In the genomic region with DNA sequence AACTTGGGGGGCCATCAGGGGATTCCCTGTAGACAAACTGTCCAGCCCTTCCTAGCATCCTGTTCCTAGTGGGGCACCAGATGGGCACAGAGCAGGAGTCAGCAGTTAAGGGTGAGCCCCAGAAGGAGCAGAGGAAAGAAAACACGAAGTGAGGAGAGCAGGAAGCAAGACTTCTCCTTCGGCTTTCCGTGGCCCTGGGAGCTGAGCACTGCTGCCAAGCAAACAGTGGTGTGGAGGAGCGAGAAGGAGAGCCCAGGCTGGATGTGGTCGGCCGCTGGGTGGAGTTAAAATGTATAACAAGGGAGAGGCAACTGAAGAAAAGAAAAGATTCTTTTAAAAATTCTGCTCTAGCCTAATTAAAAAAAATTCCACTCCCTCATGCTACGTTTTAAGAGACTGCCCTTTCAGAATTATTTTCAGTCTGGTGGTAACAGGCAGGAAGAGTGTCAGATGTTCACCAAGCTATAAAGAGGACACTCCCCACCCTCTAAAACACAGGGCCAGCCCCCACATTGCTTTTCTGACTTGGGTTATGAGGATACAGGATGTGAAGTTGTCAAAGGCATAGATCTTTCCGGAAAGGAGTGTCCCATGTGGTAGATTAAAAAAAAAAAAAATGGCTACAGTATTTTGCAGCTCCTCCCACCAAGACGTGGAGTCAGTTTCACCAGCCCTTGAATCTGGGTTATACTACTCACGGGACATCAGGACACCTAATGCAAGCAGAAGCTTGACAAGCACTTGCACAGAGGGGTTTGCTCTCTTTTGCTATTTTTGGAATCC, we compare ENCODE assay signal across 11 cellular contexts.
DNase-seq lines count a peak whose midpoint lies in the region; ATAC-seq and TF ChIP-seq lines count a peak whose summit lies in the region.
"Had no signal": no experiment of that assay in that cellular context is flagged by ENCODE, and none has a peak within 500 bp of the region (broad histone marks: within the 10 kb centered on the region; RNA-seq: fewer than 3 reads in every experiment).

No MANE protein-coding gene starts in this region.

- H3K9me3 Mint-ChIP-seq in activated naive CD4-positive, alpha-beta T cell treated with anti-CD3 and anti-CD28 coated beads, Interleukin-2, amount 50 U/mL, for 24 hours, result no peaks in the 10 kb centered on the region
- H3K9me3 Mint-ChIP-seq in central memory CD8-positive, alpha-beta T cell, result peaks cover 22% of the 10 kb centered on the region

- no peaks in the 10 kb centered on the region for H3K27me3 Mint-ChIP-seq in activated naive CD4-positive, alpha-beta T cell treated with anti-CD3 and anti-CD28 coated beads, Interleukin-2, amount 50 U/mL, for 24 hours
- no peaks in the 10 kb centered on the region for H3K27me3 Mint-ChIP-seq in central memory CD8-positive, alpha-beta T cell

- H3K4me3 ChIP-seq in lower lobe of right lung (no peak overlapping the region), upper lobe of left lung (no peak overlapping the region), OCI-LY7 (ENCODE audit: low read depth, low read length, poor library complexity, severe bottlenecking) (no peak overlapping the region)

- no peaks in the 10 kb centered on the region for H3K9me2 ChIP-seq in OCI-LY7 (ENCODE audit: insufficient read depth, low read length)

- 14 to 30% methylated on average over 10 of the region's 10 CpGs for WGBS in upper lobe of left lung, 2 donors

- H3K4me1 ChIP-seq in lower lobe of right lung (peaks cover 24% of the 10 kb centered on the region), upper lobe of left lung (peaks cover 8 to 24% (median 13%) of the 10 kb centered on the region in 4 donors), OCI-LY7 (ENCODE audit: insufficient read depth, low read length, poor library complexity, severe bottlenecking) (no peaks in the 10 kb centered on the region)

- CTCF ChIA-PET in OCI-LY7 (lab: Charles Lee; ENCODE audit: unreplicated experiment), result no interaction called here

- intact Hi-C loops in lower lobe of right lung (cut with DNase I), result no loop called here
- intact Hi-C loops in OCI-LY7 (cut with micrococcal nuclease; ENCODE audit: unreplicated experiment), result no loop called here

- H3K9me3 ChIP-seq in lower lobe of right lung (peaks cover 4% of the 10 kb centered on the region), upper lobe of left lung (peaks cover 0 to 3% (median 3%) of the 10 kb centered on the region in 4 donors), OCI-LY7 (ENCODE audit: low read length) (no peaks in the 10 kb centered on the region)

- peak overlapping the region; percentile 57 for H3K27ac Mint-ChIP-seq in activated naive CD4-positive, alpha-beta T cell treated with anti-CD3 and anti-CD28 coated beads, Interleukin-2, amount 50 U/mL, for 24 hours
- H3K27ac Mint-ChIP-seq in central memory CD8-positive, alpha-beta T cell (ENCODE audit: low read depth), result no peak overlapping the region

- H3K27me3 ChIP-seq in lower lobe of right lung (ENCODE audit: low read depth) (no peaks in the 10 kb centered on the region), upper lobe of left lung (no peaks in the 10 kb centered on the region)

- no peak for TF ChIP-seq EP300 in upper lobe of left lung (IDR thresholded peaks at IDR 0.05)

- TF ChIP-seq POLR2A in upper lobe of left lung (IDR thresholded peaks at IDR 0.05), result no peak

- no peaks in the 10 kb centered on the region for H3K79me2 ChIP-seq in OCI-LY7 (ENCODE audit: insufficient read depth, low read depth, low read length)

- POLR2A ChIA-PET in OCI-LY7 (lab: Charles Lee), result interaction anchor here (0.6 kb wide), 1 partner anchor 11 kb away, joined by 4 read pairs; no protein-coding TSS in a partner anchor

- no peak overlapping the region for H2AFZ ChIP-seq in OCI-LY7 (ENCODE audit: low read length)

- DNase-seq in activated naive CD4-positive, alpha-beta T cell treated with anti-CD3 and anti-CD28 coated beads, Interleukin-2, amount 50 U/mL, for 16 hours, result no peak
- no peak for DNase-seq in central memory CD8-positive, alpha-beta T cell (ENCODE audit: low spot score in 2 of 2)
- DNase-seq in lower lobe of right lung (peak; percentile 51), upper lobe of left lung (no peak), NCI-H1105 treated with DMSO at 0.1 percent for 48 hours (lab: John Stamatoyannopoulos, UW) (no peak), OCI-LY7 (ENCODE audit: low spot score) (no peak)
- DNase-seq: activated gamma-delta T cell treated with Interleukin-2 at 50 U/mL for 16 hours; Karpas-422; stimulated activated naive CD4-positive, alpha-beta T cell treated with Interleukin-2 at 50 U/mL for 16 hours had no signal

- H3K36me3 ChIP-seq in lower lobe of right lung (no peaks in the 10 kb centered on the region), upper lobe of left lung (no peaks in the 10 kb centered on the region), OCI-LY7 (ENCODE audit: insufficient read depth, low read length) (no peaks in the 10 kb centered on the region)

- TF ChIP-seq CTCF in lower lobe of right lung (IDR thresholded peaks at IDR 0.05), result no peak
- TF ChIP-seq CTCF in upper lobe of left lung (IDR thresholded peaks at IDR 0.05), result no peak
- TF ChIP-seq CTCF in OCI-LY7 (conservative IDR thresholded peaks at IDR 0.05; ENCODE audit: low read length), result no peak

- no peaks in the 10 kb centered on the region for H4K20me1 ChIP-seq in OCI-LY7 (ENCODE audit: insufficient read depth, low read length)

- H3K36me3 Mint-ChIP-seq in activated naive CD4-positive, alpha-beta T cell treated with anti-CD3 and anti-CD28 coated beads, Interleukin-2, amount 50 U/mL, for 24 hours, result no peaks in the 10 kb centered on the region
- no peaks in the 10 kb centered on the region for H3K36me3 Mint-ChIP-seq in central memory CD8-positive, alpha-beta T cell (ENCODE audit: insufficient read depth)

- H3K4me1 Mint-ChIP-seq in activated naive CD4-positive, alpha-beta T cell treated with anti-CD3 and anti-CD28 coated beads, Interleukin-2, amount 50 U/mL, for 24 hours, result peaks cover 11% of the 10 kb centered on the region
- no peaks in the 10 kb centered on the region for H3K4me1 Mint-ChIP-seq in central memory CD8-positive, alpha-beta T cell

- H3K4me2 ChIP-seq in OCI-LY7 (ENCODE audit: low read length), result no peak overlapping the region

- peak overlapping the region; percentile 70 for H3K4me3 Mint-ChIP-seq in activated naive CD4-positive, alpha-beta T cell treated with anti-CD3 and anti-CD28 coated beads, Interleukin-2, amount 50 U/mL, for 24 hours
- H3K4me3 Mint-ChIP-seq in central memory CD8-positive, alpha-beta T cell, result no peak overlapping the region

- no TSS peak for BruUV-seq in OCI-LY7 (replicated peaks; lab: Mats Ljungman, UMichigan)

- peak overlapping the region; percentile 60 for H3K27ac ChIP-seq in lower lobe of right lung
- H3K27ac ChIP-seq in upper lobe of left lung, result peak overlapping the region; percentile 19 to 63 (median 54)
- H3K27ac ChIP-seq in OCI-LY7 (ENCODE audit: low read depth, low read length, poor library complexity, severe bottlenecking), result no peak overlapping the region

- ATAC-seq in central memory CD8-positive, alpha-beta T cell (replicated peaks; ENCODE audit: extremely low read depth, poor library complexity, severe bottlenecking), result peak; percentile 24
- ATAC-seq in lower lobe of right lung (peak in 1 of 2 donors; percentile 37), upper lobe of left lung (ENCODE audit: low FRiP score in 2 of 2) (peak in 1 of 2 donors; percentile 57), GM19467 (IDR thresholded peaks at IDR 0.05; ENCODE audit: unreplicated experiment) (no peak)
